ENCODE assay signal across 8 cellular contexts in genomic region chr7:129367700-129368388, GRCh38.
DNase-seq lines count a peak whose midpoint lies in the region; ATAC-seq lines count a peak whose summit lies in the region.

No MANE protein-coding gene starts in this region.

- H3K36me3 ChIP-seq in BLaER1 treated with 17β-estradiol and CSF1 and Interleukin-3, amounts not matched to agents 10 nM and 100 nM = no peaks in the 10 kb centered on the region

- H3K9ac ChIP-seq in BLaER1 treated with 17β-estradiol and CSF1 and Interleukin-3, amounts not matched to agents 10 nM and 100 nM = peak overlapping the region in 7 of 11 experiments; percentile 1 to 33 (median 21); a peak in 5 of 22 replicates

- peaks cover 0 to 18% (median 9%) of the 10 kb centered on the region in 11 experiments; a peak in 7 of 22 replicates for H4K20me1 ChIP-seq in BLaER1 treated with 17β-estradiol and CSF1 and Interleukin-3, amounts not matched to agents 10 nM and 100 nM

- H3K4me1 ChIP-seq in BLaER1 treated with 17β-estradiol and CSF1 and Interleukin-3, amounts not matched to agents 10 nM and 100 nM = peaks cover 19 to 27% (median 24%) of the 10 kb centered on the region in 10 experiments

- peak overlapping the region; percentile 11 to 81 (median 50); a peak in 21 of 22 replicates for H3K4me2 ChIP-seq in BLaER1 treated with 17β-estradiol and CSF1 and Interleukin-3, amounts not matched to agents 10 nM and 100 nM

- peak; percentile 58 for ATAC-seq in HG03460 (IDR thresholded peaks at IDR 0.05; ENCODE audit: unreplicated experiment)
- ATAC-seq in effector memory CD8-positive, alpha-beta T cell (replicated peaks) = peak; percentile 81
- ATAC-seq in memory B cell (ENCODE audit: low read depth) = peak; percentile 72

- peak overlapping the region in 1 of 2 donors; percentile 73 for H3K27ac Mint-ChIP-seq in effector memory CD8-positive, alpha-beta T cell
- H3K27ac Mint-ChIP-seq in memory B cell = peak overlapping the region; percentile 89

- no peaks in the 10 kb centered on the region for H3K9me3 ChIP-seq in BLaER1 treated with 17β-estradiol and CSF1 and Interleukin-3, amounts not matched to agents 10 nM and 100 nM (replicated peaks in 1 of 11)

- no peaks in the 10 kb centered on the region for H3K27me3 ChIP-seq in BLaER1 treated with 17β-estradiol and CSF1 and Interleukin-3, amounts not matched to agents 10 nM and 100 nM

- DNase-seq in GM19240 (ENCODE audit: insufficient read length, low spot score) = peak; percentile 41
- DNase-seq in NCI-H82 (lab: John Stamatoyannopoulos, UW) = peak; percentile 88
- DNase-seq in activated CD8-positive, alpha-beta memory T cell treated with anti-CD3 and anti-CD28 coated beads for 24 hours = peak; percentile 86
- peak; percentile 66 to 73 (median 69) for DNase-seq in effector memory CD8-positive, alpha-beta T cell
- DNase-seq in memory B cell (ENCODE audit: low spot score in 2 of 2) = peak; percentile 70 to 75
- peak; percentile 40 for DNase-seq in stimulated activated CD8-positive, alpha-beta memory T cell treated with anti-CD3 and anti-CD28 coated beads, Interleukin-12 subunit alpha, Interleukin-12 subunit beta, amount 100 ng/mL, for 24 hours (ENCODE audit: extremely low read depth)

- H3K36me3 Mint-ChIP-seq in effector memory CD8-positive, alpha-beta T cell (ENCODE audit: insufficient read depth) = peaks cover 4% of the 10 kb centered on the region
- H3K36me3 Mint-ChIP-seq in memory B cell = peaks cover 1% of the 10 kb centered on the region

- H3K4me3 ChIP-seq in BLaER1 treated with 17β-estradiol and CSF1 and Interleukin-3, amounts not matched to agents 10 nM and 100 nM = no peak overlapping the region

- H3K27ac ChIP-seq in BLaER1 treated with 17β-estradiol and CSF1 and Interleukin-3, amounts not matched to agents 10 nM and 100 nM = peak overlapping the region in 4 of 11 experiments; percentile 5 to 39 (median 18); a peak in 5 of 22 replicates

- H3K27me3 Mint-ChIP-seq in effector memory CD8-positive, alpha-beta T cell = no peaks in the 10 kb centered on the region
- H3K27me3 Mint-ChIP-seq in memory B cell = no peaks in the 10 kb centered on the region

- H3K4me3 Mint-ChIP-seq in effector memory CD8-positive, alpha-beta T cell = peak overlapping the region; percentile 73
- H3K4me3 Mint-ChIP-seq in memory B cell = peak overlapping the region; percentile 78

- H3K4me1 Mint-ChIP-seq in effector memory CD8-positive, alpha-beta T cell (ENCODE audit: low read depth in 2 of 2) = peaks cover 13 to 15% of the 10 kb centered on the region in 2 donors
- H3K4me1 Mint-ChIP-seq in memory B cell = peaks cover 16% of the 10 kb centered on the region

- no peaks in the 10 kb centered on the region for H3K9me3 Mint-ChIP-seq in effector memory CD8-positive, alpha-beta T cell
- H3K9me3 Mint-ChIP-seq in memory B cell = no peaks in the 10 kb centered on the region
